In genomic region chr5:125401724-125402622, GRCh38 we compare ENCODE assay signal across 28 cellular contexts.
A peak's percentile ranks its signal among the peaks of the same experiment; 100 is the strongest.
DNase-seq lines count a peak whose midpoint lies in the region; ATAC-seq, FAIRE-seq and TF ChIP-seq lines count a peak whose summit lies in the region.
"Had no signal": no experiment of that assay in that cellular context is flagged by ENCODE, and none has a peak within 500 bp of the region (broad histone marks: within the 10 kb centered on the region; RNA-seq: fewer than 3 reads in every experiment).

No MANE protein-coding gene starts in this region.

- peak; percentile 77 for ATAC-seq in PC-3
- ATAC-seq in GM21723 (IDR thresholded peaks at IDR 0.05; ENCODE audit: unreplicated experiment), result no peak
- ATAC-seq in HG03175 (IDR thresholded peaks at IDR 0.05; ENCODE audit: unreplicated experiment), result no peak
- ATAC-seq: lower lobe of right lung; sciatic nerve; stimulated activated naive CD8-positive, alpha-beta T cell treated with anti-CD3 and anti-CD28 coated beads, Interleukin-15, amount 100 ng/mL, for 72 hours had no signal

- H3K36me3 ChIP-seq in PC-3 (ENCODE audit: low read depth, low read length) (no peaks in the 10 kb centered on the region), small intestine (ENCODE audit: control insufficient read depth in 2 of 2, insufficient read depth in 2 of 2, low read length in 2 of 2) (no peaks in the 10 kb centered on the region)
- H3K36me3 ChIP-seq: lower lobe of right lung, neural progenitor cell, tibial nerve had no signal

- H3K4me1 ChIP-seq in PC-3 (ENCODE audit: insufficient read depth, low read length), result peaks cover 38% of the 10 kb centered on the region
- no peaks in the 10 kb centered on the region for H3K4me1 ChIP-seq in small intestine (ENCODE audit: control insufficient read depth in 2 of 2, insufficient read depth in 1 of 2, low read depth in 1 of 2, low read length in 1 of 2)
- H3K4me1 ChIP-seq: lower lobe of right lung, neural progenitor cell, tibial nerve had no signal

- BruUV-seq in PC-3 (replicated peaks; lab: Mats Ljungman, UMichigan), result TSS peak; percentile 29

- H3K9me2 ChIP-seq in PC-3 (replicated peaks; ENCODE audit: low read length), result no peaks in the 10 kb centered on the region

- intact Hi-C loops in PC-3 (cut with micrococcal nuclease), result loop anchor here (1.0 to 10.0 kb wide), 2 partner anchors 125 to 497 kb away; no protein-coding TSS in a partner anchor

- H3K27ac ChIP-seq in PC-3 (ENCODE audit: low read length) (peak overlapping the region; percentile 81), small intestine (ENCODE audit: low read depth in 1 of 2, low read length in 1 of 2) (no peak overlapping the region)
- H3K27ac ChIP-seq: lower lobe of right lung, neural progenitor cell, tibial nerve had no signal

- CTCF ChIA-PET in PC-3 (lab: Charles Lee), result interaction anchor here (0.6 kb wide), 1 partner anchor 587 kb away, joined by 3 read pairs; no protein-coding TSS in a partner anchor

- peak; percentile 75 for FAIRE-seq in small intestine (lab: Jason Lieb, UNC)
- FAIRE-seq: A204.1, GM18507, keratinocyte had no signal

- POLR2A ChIA-PET in PC-3 (lab: Charles Lee; ENCODE audit: unreplicated experiment), result no interaction called here

- TF ChIP-seq CTCF in PC-3 (conservative IDR thresholded peaks at IDR 0.05; ENCODE audit: low read depth, low read length), result no peak
- no peak for TF ChIP-seq CTCF in epithelial cell of esophagus (IDR thresholded peaks at IDR 0.05; ENCODE audit: insufficient read depth, low read depth, low read length, missing control alignments)

- H3F3A ChIP-seq in PC-3 (ENCODE audit: low read length, unreplicated experiment), result no peaks in the 10 kb centered on the region

- H3K27me3 ChIP-seq in PC-3 (ENCODE audit: low read length) (no peaks in the 10 kb centered on the region), small intestine (ENCODE audit: control insufficient read depth in 2 of 2, insufficient read depth in 2 of 2, low read length in 2 of 2) (no peaks in the 10 kb centered on the region)
- H3K27me3 ChIP-seq: neural progenitor cell, tibial nerve had no signal

- peak overlapping the region; percentile 41; the same call in 1 of the 2 replicates for H2AFZ ChIP-seq in PC-3 (ENCODE audit: low read length)
- H2AFZ ChIP-seq: neural progenitor cell had no signal

- DNase-seq in NOMO-1 (lab: John Stamatoyannopoulos, UW; ENCODE audit: unreplicated experiment in 2 of 2) (peak; percentile 13 to 44), NOMO-1 treated with dmso at 0.1 percent for 144 hours (lab: John Stamatoyannopoulos, UW; ENCODE audit: unreplicated experiment) (no peak), PC-3 (peak; percentile 88), epithelial cell of esophagus (ENCODE audit: low read depth) (peak; percentile 53), small intestine (peak; percentile 86)
- no peak for DNase-seq in activated CD4-positive, alpha-beta T cell treated with anti-CD3 and anti-CD28 coated beads, Interleukin-2, amount 50 U/mL, for 1 hour
- DNase-seq: activated B cell treated with CpG ODN at 0.5 μM for 24 hours; activated CD4-positive, alpha-beta T cell treated with anti-CD3 and anti-CD28 coated beads, Interleukin-2, amount 50 U/mL, for 4 hours; activated CD8-positive, alpha-beta memory T cell treated with anti-CD3 and anti-CD28 coated beads, Interleukin-2, amount 50 U/mL, for 4 hours; activated naive CD8-positive, alpha-beta T cell treated with anti-CD3 and anti-CD28 coated beads, Interleukin-2, amount 10 ng/mL, durations not matched to agents 7 days and 5 days; DMS79; lower lobe of right lung; NCI-H1048; NCI-H1694 treated with DMSO at 0.1 percent for 48 hours; NCI-H2171; NCI-H526; posterior cingulate gyrus; Right ventricle myocardium superior; stimulated activated naive CD8-positive, alpha-beta T cell treated with anti-CD3 and anti-CD28 coated beads, Interleukin-15, amount 100 ng/mL, for 72 hours; T1000 had no signal

- peak overlapping the region; percentile 80 for H3K4me2 ChIP-seq in PC-3 (ENCODE audit: low read length)
- H3K4me2 ChIP-seq: neural progenitor cell had no signal

- peak overlapping the region; percentile 46 for H3K9ac ChIP-seq in PC-3 (ENCODE audit: low read length)
- H3K9ac ChIP-seq: neural progenitor cell had no signal

- H3K79me2 ChIP-seq in PC-3 (ENCODE audit: low read length), result no peaks in the 10 kb centered on the region

- H3K4me3 ChIP-seq in PC-3 (ENCODE audit: low read length) (peak overlapping the region; percentile 58), epithelial cell of esophagus (ENCODE audit: low read length) (no peak overlapping the region), small intestine (ENCODE audit: low read depth in 1 of 2, low read length in 2 of 2) (no peak overlapping the region)
- H3K4me3 ChIP-seq: lower lobe of right lung, neural progenitor cell, tibial nerve had no signal

- no peaks in the 10 kb centered on the region for H3K9me3 ChIP-seq in PC-3 (ENCODE audit: low read length)
- no peaks in the 10 kb centered on the region for H3K9me3 ChIP-seq in small intestine (ENCODE audit: control insufficient read depth, low read depth)
- H3K9me3 ChIP-seq: lower lobe of right lung, tibial nerve had no signal

- no peaks in the 10 kb centered on the region for H4K20me1 ChIP-seq in PC-3 (ENCODE audit: low read length)

- 29 to 50% (median 46%) methylated on average over 5 of the region's 5 CpGs for WGBS in small intestine, 3 donors

Comparison
In these comparisons a context has a peak if more than half of its experiments do, and no peak if none do; other contexts are left out.
1. DNase-seq: peak in NOMO-1 (2 of 2), PC-3 (single experiment), epithelial cell of esophagus (single experiment) and small intestine (single experiment); none in NOMO-1 treated with dmso at 0.1 percent for 144 hours (single experiment) and activated CD4-positive, alpha-beta T cell treated with anti-CD3 and anti-CD28 coated beads, Interleukin-2, amount 50 U/mL, for 1 hour (single experiment).